ENCODE assay signal across 17 cellular contexts in genomic region chr7:137908106-137908505, GRCh38.
"Had no signal": no experiment of that assay in that cellular context is flagged by ENCODE, and none has a peak within 500 bp of the region (broad histone marks: within the 10 kb centered on the region; RNA-seq: fewer than 3 reads in every experiment).

No MANE protein-coding gene starts in this region.

- H3K27ac Mint-ChIP-seq: activated naive CD4-positive, alpha-beta T cell treated with anti-CD3 and anti-CD28 coated beads, Interleukin-2, amount 50 U/mL, for 72 hours had no signal

- H3K9me3 Mint-ChIP-seq: activated naive CD4-positive, alpha-beta T cell treated with anti-CD3 and anti-CD28 coated beads, Interleukin-2, amount 50 U/mL, for 72 hours had no signal

- ATAC-seq: activated naive CD4-positive, alpha-beta T cell treated with anti-CD3 and anti-CD28 coated beads, Interleukin-2, amount 50 U/mL, for 72 hours had no signal

- H3K4me3 ChIP-seq: left ventricle myocardium inferior had no signal

- H3K27ac ChIP-seq: epithelial cell of prostate had no signal

- FAIRE-seq: islet of Langerhans, small intestine, TTC549 had no signal

- DNase-seq: activated CD4-positive, alpha-beta T cell treated with anti-CD3 and anti-CD28 coated beads, Interleukin-2, amount 50 U/mL, for 1 hour; activated CD4-positive, CD25-positive, alpha-beta regulatory T cell; activated effector memory CD4-positive, alpha-beta T cell treated with anti-CD3 and anti-CD28 coated beads, Interleukin-2, amount 50 U/mL, for 16 hours; activated T-cell treated with anti-CD3 and anti-CD28 coated beads, Interleukin-2, amount 50 U/mL, for 1 hour; amygdala; cortex of kidney; effector memory CD4-positive, alpha-beta T cell; left ventricle myocardium inferior; mesenchymal stem cell; retina; SHP77 treated with DMSO at 0.1 percent for 48 hours; small intestine; T-helper 2 cell had no signal

- H3K9me3 ChIP-seq: left ventricle myocardium inferior had no signal
